ENCODE assay signal across 8 cellular contexts in the genomic region with DNA sequence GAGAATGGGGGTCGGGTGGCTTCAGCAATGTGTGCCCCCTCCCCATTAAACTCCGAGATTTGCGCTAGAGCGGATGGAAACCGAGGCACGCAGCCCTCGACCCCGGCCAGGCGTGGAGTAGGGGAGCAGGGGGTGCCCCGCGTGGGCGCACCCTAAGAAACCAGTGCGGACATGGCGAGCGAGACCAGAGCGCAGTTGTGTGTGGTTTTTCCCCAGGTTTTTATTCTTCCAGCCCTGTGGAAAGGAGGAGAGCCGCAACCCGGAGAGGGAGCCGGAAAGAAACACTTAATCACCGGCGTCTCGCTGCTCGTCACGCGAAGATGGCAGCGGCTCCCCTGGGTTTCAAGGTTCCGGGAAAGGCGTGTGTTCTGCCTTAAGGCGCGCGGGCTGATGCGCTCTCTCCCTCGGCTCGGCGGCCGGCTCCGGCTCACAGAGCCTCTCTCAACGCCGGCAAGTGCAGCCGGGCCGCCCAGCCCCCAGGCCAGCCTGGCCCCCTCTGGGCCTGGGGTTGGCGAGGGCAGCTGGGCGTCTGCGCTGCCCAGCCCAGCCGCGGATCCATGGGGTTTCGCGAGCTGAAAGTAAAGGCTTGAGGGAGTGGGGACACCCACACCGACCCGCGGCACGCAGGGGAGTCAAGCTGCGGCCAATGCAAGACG.
DNase-seq lines count a peak whose midpoint lies in the region; ATAC-seq and TF ChIP-seq lines count a peak whose summit lies in the region.

No MANE protein-coding gene starts in this region.

- H3K27me3 ChIP-seq in H7 (ENCODE audit: control insufficient read depth, insufficient read depth, low read length) = peaks cover 42% of the 10 kb centered on the region; the same call in 1 of the 2 replicates

- DNase-seq in H7 (peak; percentile 80), WTC11 (ENCODE audit: low spot score) (no peak), endothelial cell (ENCODE audit: low spot score) (peak; percentile 21), naive B cell (no peak), NCI-H774 (lab: John Stamatoyannopoulos, UW) (no peak), Kasumi-1 (lab: John Stamatoyannopoulos, UW) (no peak), GM19240 (ENCODE audit: insufficient read length, low spot score) (no peak)

- POLR2A ChIA-PET in WTC11 (lab: Charles Lee) = interaction anchor here (1.1 to 5.9 kb wide), 4 partner anchors 15 to 74 kb away, joined by 3 to 58 read pairs (median 5); partner anchors contain the start of gene BCOR

- CTCF ChIA-PET in WTC11 (lab: Charles Lee) = no interaction called here

- peaks cover 40% of the 10 kb centered on the region for H3K4me1 Mint-ChIP-seq in WTC11
- H3K4me1 Mint-ChIP-seq in endothelial cell (ENCODE audit: unreplicated experiment) = peaks cover 16% of the 10 kb centered on the region
- peaks cover 29 to 59% (median 42%) of the 10 kb centered on the region in 3 donors for H3K4me1 Mint-ChIP-seq in naive B cell

- H3K27me3 Mint-ChIP-seq in WTC11 (ENCODE audit: low read depth) (peaks cover 11% of the 10 kb centered on the region), endothelial cell (ENCODE audit: unreplicated experiment) (peaks cover 12% of the 10 kb centered on the region), naive B cell (peaks cover 0 to 5% (median 0%) of the 10 kb centered on the region in 3 donors)

- peak overlapping the region; percentile 66 for H3K4me3 ChIP-seq in H7 (ENCODE audit: insufficient read depth, low read depth, low read length)

- no peaks in the 10 kb centered on the region for H3K36me3 ChIP-seq in H7 (replicated peaks; ENCODE audit: control insufficient read depth, insufficient read depth, low read length)

- no peaks in the 10 kb centered on the region for H3K36me3 Mint-ChIP-seq in WTC11
- no peaks in the 10 kb centered on the region for H3K36me3 Mint-ChIP-seq in endothelial cell (ENCODE audit: low read depth, unreplicated experiment)
- H3K36me3 Mint-ChIP-seq in naive B cell = no peaks in the 10 kb centered on the region

- H3K9me3 Mint-ChIP-seq in WTC11 (no peaks in the 10 kb centered on the region), endothelial cell (ENCODE audit: unreplicated experiment) (no peaks in the 10 kb centered on the region), naive B cell (peaks cover 0 to 8% (median 0%) of the 10 kb centered on the region in 7 donors)

- no peak for TF ChIP-seq CTCF in WTC11 (IDR thresholded peaks at IDR 0.05)
- no peak for TF ChIP-seq CTCF in endothelial cell (IDR thresholded peaks at IDR 0.05; ENCODE audit: unreplicated experiment)

- H3K4me3 Mint-ChIP-seq in WTC11 (peak overlapping the region; percentile 72), endothelial cell (ENCODE audit: unreplicated experiment) (no peak overlapping the region), naive B cell (peak overlapping the region; percentile 85 to 96 (median 92))

- no peak for ATAC-seq in WTC11
- no peak for ATAC-seq in naive B cell (ENCODE audit: low read depth in 2 of 2)
- ATAC-seq in HG02885 (IDR thresholded peaks at IDR 0.05; ENCODE audit: poor library complexity, unreplicated experiment) = no peak

- H3K27ac Mint-ChIP-seq in WTC11 (no peak overlapping the region), endothelial cell (ENCODE audit: unreplicated experiment) (peak overlapping the region; percentile 18), naive B cell (peak overlapping the region; percentile 98 to 100 (median 100))

TF ChIP-seq in WTC11, 78 proteins besides CTCF, POLR2A, EP300 and RAD21:
- no peak for TF ChIP-seq ZBTB21 (CRISPR knock-in tag; IDR thresholded peaks at IDR 0.05; ENCODE audit: borderline replicate concordance)
- peak; percentile 4; the same call in 1 of the 2 replicates for TF ChIP-seq E2F5 (CRISPR knock-in tag; IDR thresholded peaks at IDR 0.05)

Comparison
In these comparisons a context has a peak if more than half of its experiments do, and no peak if none do; other contexts are left out.
1. DNase-seq: peak in H7 (single experiment) and endothelial cell (single experiment); none in WTC11 (single experiment), naive B cell (single experiment), NCI-H774 (single experiment), Kasumi-1 (0 of 2) and GM19240 (single experiment).